In the genomic region with DNA sequence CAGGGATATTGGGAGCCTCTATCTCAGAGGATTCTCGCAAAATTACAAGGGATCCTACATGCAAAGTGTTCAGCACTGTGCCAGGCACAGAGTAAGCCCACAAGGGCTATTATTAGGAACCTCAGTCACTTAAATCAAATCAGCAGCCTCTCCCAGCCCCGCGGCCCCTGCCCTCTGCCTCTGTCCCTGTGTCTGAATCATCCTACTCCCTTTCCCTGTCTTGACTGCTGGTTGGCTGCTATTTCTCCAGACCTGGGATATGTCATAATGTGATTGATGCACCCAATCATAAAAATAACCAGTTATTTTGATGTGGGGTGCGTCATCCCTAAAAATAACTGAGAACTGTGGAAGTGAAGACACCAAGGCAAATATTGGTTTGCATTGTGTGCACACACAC, we compare ENCODE assay signal across 13 cellular contexts.
DNase-seq lines count a peak whose midpoint lies in the region; ATAC-seq, FAIRE-seq and TF ChIP-seq lines count a peak whose summit lies in the region.
"Had no signal": no experiment of that assay in that cellular context is flagged by ENCODE, and none has a peak within 500 bp of the region (broad histone marks: within the 10 kb centered on the region; RNA-seq: fewer than 3 reads in every experiment).

No MANE protein-coding gene starts in this region.

- no peaks in the 10 kb centered on the region for H3K9me3 Mint-ChIP-seq in Caco-2 (ENCODE audit: unreplicated experiment)

- no peaks in the 10 kb centered on the region for H3K4me1 Mint-ChIP-seq in Caco-2 (ENCODE audit: low read depth, unreplicated experiment)
- H3K4me1 Mint-ChIP-seq: B cell had no signal

- H3K27ac ChIP-seq in A549: no peak overlapping the region
- H3K27ac ChIP-seq in RWPE2 (ENCODE audit: poor library complexity, severe bottlenecking): no peak overlapping the region
- H3K27ac ChIP-seq in psoas muscle: no peak overlapping the region

- no peaks in the 10 kb centered on the region for H3K9me3 ChIP-seq in A549
- no peaks in the 10 kb centered on the region for H3K9me3 ChIP-seq in RWPE2 (ENCODE audit: severe bottlenecking)
- no peaks in the 10 kb centered on the region for H3K9me3 ChIP-seq in psoas muscle
- H3K9me3 ChIP-seq in Caco-2: no peaks in the 10 kb centered on the region

- BruUV-seq in Caco-2 (replicated peaks; lab: Mats Ljungman, UMichigan): no TSS peak

- intact Hi-C loops in psoas muscle (cut with DNase I) (no loop called here), Caco-2 (cut with micrococcal nuclease; ENCODE audit: unreplicated experiment) (no loop called here)

- CTCF ChIA-PET in A549 (lab: Yijun Ruan, JAX): interaction anchor here (0.6 to 1.4 kb wide), 2 partner anchors 45 to 70 kb away, joined by 4 to 5 read pairs; no protein-coding TSS in a partner anchor
- CTCF ChIA-PET in Caco-2 (lab: Charles Lee): no interaction called here

- no peak for TF ChIP-seq RAD21 in A549 (conservative IDR thresholded peaks at IDR 0.05 in 1 of 2, IDR thresholded peaks at IDR 0.05 in 1 of 2)

- no peaks in the 10 kb centered on the region for H3K27me3 Mint-ChIP-seq in Caco-2 (ENCODE audit: insufficient read depth, unreplicated experiment)
- H3K27me3 Mint-ChIP-seq: CD4-positive, alpha-beta T cell had no signal

- H3K4me1 ChIP-seq in A549: peaks cover 9% of the 10 kb centered on the region; the same call in 2 of the 3 replicates
- H3K4me1 ChIP-seq in RWPE2 (ENCODE audit: insufficient read depth, poor library complexity, severe bottlenecking): no peaks in the 10 kb centered on the region
- no peaks in the 10 kb centered on the region for H3K4me1 ChIP-seq in psoas muscle
- no peaks in the 10 kb centered on the region for H3K4me1 ChIP-seq in Caco-2

- no peak for FAIRE-seq in A549 (lab: Jason Lieb, UNC)
- FAIRE-seq: K562 had no signal

- no peak overlapping the region for H3K27ac Mint-ChIP-seq in Caco-2 (ENCODE audit: unreplicated experiment)
- H3K27ac Mint-ChIP-seq: B cell; CD4-positive, alpha-beta T cell had no signal

- 54% methylated on average over 4 of the region's 4 CpGs for WGBS in A549 (ENCODE audit: missing lambda C conversion rate)
- WGBS in psoas muscle, 3 donors: 51 to 69% (median 52%) methylated on average over 4 of the region's 4 CpGs

- no peaks in the 10 kb centered on the region for H3K36me3 ChIP-seq in RWPE2 (ENCODE audit: low read depth)
- no peaks in the 10 kb centered on the region for H3K36me3 ChIP-seq in psoas muscle (ENCODE audit: insufficient read depth in 1 of 2, low read depth in 1 of 2)
- H3K36me3 ChIP-seq in Caco-2 (ENCODE audit: control insufficient read depth, insufficient read depth, low read length): no peaks in the 10 kb centered on the region; the same call in 1 of the 2 replicates

- no peak overlapping the region for H3K4me3 ChIP-seq in A549
- H3K4me3 ChIP-seq in RWPE2 (ENCODE audit: severe bottlenecking): no peak overlapping the region
- H3K4me3 ChIP-seq in psoas muscle: no peak overlapping the region
- H3K4me3 ChIP-seq in Caco-2 (ENCODE audit: low read depth, low read length): no peak overlapping the region
- H3K4me3 ChIP-seq: K562 had no signal

- H3K27me3 ChIP-seq in RWPE2 (ENCODE audit: insufficient read depth, poor library complexity, severe bottlenecking) (no peaks in the 10 kb centered on the region), psoas muscle (ENCODE audit: insufficient read depth in 3 of 3, low read length in 2 of 3) (no peaks in the 10 kb centered on the region), Caco-2 (replicated peaks; ENCODE audit: control insufficient read depth, insufficient read depth, low read length) (no peaks in the 10 kb centered on the region)

- TF ChIP-seq EP300 in A549 (IDR thresholded peaks at IDR 0.05): no peak

- ATAC-seq in A549 (peak; percentile 75 to 80; a peak in 5 of 6 replicates), RWPE2 (ENCODE audit: low read depth) (peak; percentile 94), psoas muscle (peak; percentile 97 to 99 (median 98))
- ATAC-seq: K562 had no signal

- DNase-seq in A549 (ENCODE audit: low read depth in 1 of 2, low spot score in 1 of 2) (peak in 1 of 2 experiments; percentile 40), M059J (ENCODE audit: low read depth) (peak; percentile 68), RWPE2 (ENCODE audit: low spot score) (no peak), psoas muscle (peak; percentile 25 to 77), EL (no peak), Caco-2 (no peak)
- DNase-seq in central memory CD4-positive, alpha-beta T cell: no peak
- DNase-seq: CD4-positive, alpha-beta T cell; NCI-H1092; NCI-H2081 treated with DMSO at 0.1 percent for 48 hours; NCI-H524 had no signal

- no peak for TF ChIP-seq CTCF in A549 (IDR thresholded peaks at IDR 0.05)
- no peak for TF ChIP-seq CTCF in RWPE2 (IDR thresholded peaks at IDR 0.05; ENCODE audit: poor library complexity, severe bottlenecking)
- no peak for TF ChIP-seq CTCF in psoas muscle (IDR thresholded peaks at IDR 0.05)
- no peak for TF ChIP-seq CTCF in Caco-2 (IDR thresholded peaks at IDR 0.05; ENCODE audit: insufficient read depth in 1 of 2, low read depth in 1 of 2, low read length in 1 of 2, severe bottlenecking in 1 of 2, unreplicated experiment in 1 of 2)

- peak overlapping the region; percentile 6; the same call in 1 of the 3 replicates for H3K4me2 ChIP-seq in A549

- H3K36me3 Mint-ChIP-seq in Caco-2 (ENCODE audit: insufficient read depth, unreplicated experiment): no peaks in the 10 kb centered on the region

- H3K4me3 Mint-ChIP-seq in Caco-2 (ENCODE audit: unreplicated experiment): no peak overlapping the region
- H3K4me3 Mint-ChIP-seq: B cell; CD4-positive, alpha-beta T cell had no signal

- TF ChIP-seq POLR2A in A549 (IDR thresholded peaks at IDR 0.05; ENCODE audit: low read length): no peak

- POLR2A ChIA-PET in A549 (lab: Yijun Ruan, JAX) (no interaction called here), Caco-2 (lab: Charles Lee) (no interaction called here)

TF ChIP-seq in A549, 52 proteins besides CTCF, POLR2A, EP300 and RAD21 (continues in another document):
- TF ChIP-seq BHLHE40 (IDR thresholded peaks at IDR 0.05; ENCODE audit: low read depth, low read length) (no peak), CBX2 (IDR thresholded peaks at IDR 0.05; ENCODE audit: borderline replicate concordance, low read depth) (no peak), HOXB13 (CRISPR knock-in tag; IDR thresholded peaks at IDR 0.05; ENCODE audit: low read depth) (no peak), EHF (CRISPR knock-in tag; IDR thresholded peaks at IDR 0.05) (no peak), CBX8 (IDR thresholded peaks at IDR 0.05) (no peak), RCOR1 (IDR thresholded peaks at IDR 0.05; ENCODE audit: low read depth, low read length) (no peak), PHF8 (IDR thresholded peaks at IDR 0.05; ENCODE audit: borderline replicate concordance, low read depth) (no peak), KDM1A (IDR thresholded peaks at IDR 0.05; ENCODE audit: low read depth) (no peak), POLR2AphosphoS2 (conservative IDR thresholded peaks at IDR 0.05; ENCODE audit: low read length) (no peak), SMC3 (IDR thresholded peaks at IDR 0.05) (no peak), ZFP36 (IDR thresholded peaks at IDR 0.05; ENCODE audit: borderline replicate concordance, partially characterized antibody) (no peak), TP53 (CRISPR knock-in tag; IDR thresholded peaks at IDR 0.05) (no peak)
- TF ChIP-seq, protein P1, sequence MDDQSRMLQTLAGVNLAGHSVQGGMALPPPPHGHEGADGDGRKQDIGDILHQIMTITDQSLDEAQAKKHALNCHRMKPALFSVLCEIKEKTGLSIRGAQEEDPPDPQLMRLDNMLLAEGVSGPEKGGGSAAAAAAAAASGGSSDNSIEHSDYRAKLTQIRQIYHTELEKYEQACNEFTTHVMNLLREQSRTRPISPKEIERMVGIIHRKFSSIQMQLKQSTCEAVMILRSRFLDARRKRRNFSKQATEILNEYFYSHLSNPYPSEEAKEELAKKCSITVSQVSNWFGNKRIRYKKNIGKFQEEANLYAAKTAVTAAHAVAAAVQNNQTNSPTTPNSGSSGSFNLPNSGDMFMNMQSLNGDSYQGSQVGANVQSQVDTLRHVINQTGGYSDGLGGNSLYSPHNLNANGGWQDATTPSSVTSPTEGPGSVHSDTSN (IDR thresholded peaks at IDR 0.05): no peak
- TF ChIP-seq, protein P2, sequence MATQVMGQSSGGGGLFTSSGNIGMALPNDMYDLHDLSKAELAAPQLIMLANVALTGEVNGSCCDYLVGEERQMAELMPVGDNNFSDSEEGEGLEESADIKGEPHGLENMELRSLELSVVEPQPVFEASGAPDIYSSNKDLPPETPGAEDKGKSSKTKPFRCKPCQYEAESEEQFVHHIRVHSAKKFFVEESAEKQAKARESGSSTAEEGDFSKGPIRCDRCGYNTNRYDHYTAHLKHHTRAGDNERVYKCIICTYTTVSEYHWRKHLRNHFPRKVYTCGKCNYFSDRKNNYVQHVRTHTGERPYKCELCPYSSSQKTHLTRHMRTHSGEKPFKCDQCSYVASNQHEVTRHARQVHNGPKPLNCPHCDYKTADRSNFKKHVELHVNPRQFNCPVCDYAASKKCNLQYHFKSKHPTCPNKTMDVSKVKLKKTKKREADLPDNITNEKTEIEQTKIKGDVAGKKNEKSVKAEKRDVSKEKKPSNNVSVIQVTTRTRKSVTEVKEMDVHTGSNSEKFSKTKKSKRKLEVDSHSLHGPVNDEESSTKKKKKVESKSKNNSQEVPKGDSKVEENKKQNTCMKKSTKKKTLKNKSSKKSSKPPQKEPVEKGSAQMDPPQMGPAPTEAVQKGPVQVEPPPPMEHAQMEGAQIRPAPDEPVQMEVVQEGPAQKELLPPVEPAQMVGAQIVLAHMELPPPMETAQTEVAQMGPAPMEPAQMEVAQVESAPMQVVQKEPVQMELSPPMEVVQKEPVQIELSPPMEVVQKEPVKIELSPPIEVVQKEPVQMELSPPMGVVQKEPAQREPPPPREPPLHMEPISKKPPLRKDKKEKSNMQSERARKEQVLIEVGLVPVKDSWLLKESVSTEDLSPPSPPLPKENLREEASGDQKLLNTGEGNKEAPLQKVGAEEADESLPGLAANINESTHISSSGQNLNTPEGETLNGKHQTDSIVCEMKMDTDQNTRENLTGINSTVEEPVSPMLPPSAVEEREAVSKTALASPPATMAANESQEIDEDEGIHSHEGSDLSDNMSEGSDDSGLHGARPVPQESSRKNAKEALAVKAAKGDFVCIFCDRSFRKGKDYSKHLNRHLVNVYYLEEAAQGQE (IDR thresholded peaks at IDR 0.05): no peak

Comparison
In these comparisons a context has a peak if more than half of its experiments do, and no peak if none do; other contexts are left out.
1. DNase-seq: peak in M059J (single experiment) and psoas muscle (2 of 2); none in RWPE2 (single experiment), EL (single experiment), Caco-2 (0 of 2) and central memory CD4-positive, alpha-beta T cell (single experiment).
2. Peak in every context shown above with its lines, with median percentiles within 50 percentile points of each other: ATAC-seq.